ENCODE assay signal across 1 cellular context in genomic region chr19:29706635-29707034, GRCh38.
TF ChIP-seq lines count a peak whose summit lies in the region.

No MANE protein-coding gene starts in this region.

TF ChIP-seq in SK-N-SH treated with all-trans-retinoic acid at 6 μM for 48 hours, 23 proteins besides CTCF, POLR2A, EP300 and RAD21 (continued from another document):
- TF ChIP-seq CSRNP3 (CRISPR knock-in tag; IDR thresholded peaks at IDR 0.05) (no peak), ESRRG (CRISPR knock-in tag; IDR thresholded peaks at IDR 0.05) (no peak), ZFP30 (CRISPR knock-in tag; IDR thresholded peaks at IDR 0.05) (no peak), ZNF70 (CRISPR knock-in tag; IDR thresholded peaks at IDR 0.05) (no peak)
